In the genomic region with DNA sequence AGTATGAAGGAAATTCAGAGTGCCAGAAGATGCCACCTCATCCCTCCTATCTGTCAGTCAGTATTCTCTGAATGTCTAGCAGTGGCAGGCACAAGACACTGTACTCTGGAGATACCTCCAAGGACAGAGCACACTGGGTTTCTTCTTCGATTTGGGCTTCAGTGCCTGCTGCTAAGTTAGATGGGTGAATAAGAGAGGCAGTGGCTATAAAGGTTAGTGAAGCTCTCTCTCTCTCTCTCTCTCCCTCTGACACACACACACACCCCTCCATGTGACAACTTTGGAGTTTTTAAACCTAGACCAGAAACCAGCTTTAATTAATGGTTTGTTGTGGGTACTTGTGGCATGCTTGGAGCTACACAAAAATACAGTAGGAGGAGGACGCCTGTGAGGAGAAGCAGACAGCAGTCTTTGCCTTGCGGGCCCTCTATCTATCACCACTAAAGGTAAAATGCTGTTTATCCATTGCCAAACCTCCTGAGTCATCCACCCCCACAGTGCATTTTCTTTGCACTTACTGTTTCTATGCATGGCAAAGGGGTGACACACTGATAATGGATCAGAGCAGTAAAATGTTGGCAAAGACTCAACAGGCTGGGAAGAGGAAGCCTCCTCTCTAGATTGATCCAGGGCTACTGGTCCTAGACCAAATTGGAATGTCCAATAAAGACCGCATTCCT, we compare ENCODE assay signal across 1 cellular context.
TF ChIP-seq lines count a peak whose summit lies in the region.

No MANE protein-coding gene starts in this region.

TF ChIP-seq in H1, 55 proteins besides CTCF, POLR2A, EP300 and RAD21:
- TF ChIP-seq HDAC6 (IDR thresholded peaks at IDR 0.05; ENCODE audit: low read depth, low read length) (no peak), SP4 (IDR thresholded peaks at IDR 0.05; ENCODE audit: low read length) (no peak), BCL11A (IDR thresholded peaks at IDR 0.05; ENCODE audit: low read depth in 2 of 2, low read length in 2 of 2) (no peak), SIX5 (IDR thresholded peaks at IDR 0.05; ENCODE audit: low read depth, low read length) (no peak), EZH2 (IDR thresholded peaks at IDR 0.05; ENCODE audit: low read depth, low read length, severe bottlenecking) (no peak), TAF7 (optimal IDR thresholded peaks at IDR 0.05; ENCODE audit: borderline replicate concordance, low read depth, low read length) (no peak), NANOG (IDR thresholded peaks at IDR 0.05; ENCODE audit: insufficient read depth, low read depth, low read length, poor library complexity, severe bottlenecking) (no peak), ATF2 (IDR thresholded peaks at IDR 0.05; ENCODE audit: low read length) (no peak), BACH1 (IDR thresholded peaks at IDR 0.05; ENCODE audit: low read length) (no peak), EGR1 (IDR thresholded peaks at IDR 0.05; ENCODE audit: borderline replicate concordance, low read depth, low read length) (no peak), SP1 (IDR thresholded peaks at IDR 0.05; ENCODE audit: low read depth, low read length) (no peak), RXRA (IDR thresholded peaks at IDR 0.05; ENCODE audit: insufficient read depth, low read depth, low read length) (no peak), TCF12 (IDR thresholded peaks at IDR 0.05; ENCODE audit: low read depth, low read length) (no peak), MAFK (IDR thresholded peaks at IDR 0.05; ENCODE audit: low read depth, low read length) (no peak), CREB1 (IDR thresholded peaks at IDR 0.05) (no peak), JUND (IDR thresholded peaks at IDR 0.05; ENCODE audit: low read length) (no peak), TBP (IDR thresholded peaks at IDR 0.05; ENCODE audit: low read depth, low read length) (no peak), SP2 (IDR thresholded peaks at IDR 0.05; ENCODE audit: low read length) (no peak), JUN (IDR thresholded peaks at IDR 0.05; ENCODE audit: low read depth, low read length) (no peak)
